17 cellular contexts compared by ENCODE assay signal in genomic region chr11:123924027-123924426, GRCh38.
A peak's percentile ranks its signal among the peaks of the same experiment; 100 is the strongest.
DNase-seq lines count a peak whose midpoint lies in the region; ATAC-seq and TF ChIP-seq lines count a peak whose summit lies in the region.
"Had no signal": no experiment of that assay in that cellular context is flagged by ENCODE, and none has a peak within 500 bp of the region (broad histone marks: within the 10 kb centered on the region; RNA-seq: fewer than 3 reads in every experiment).

No MANE protein-coding gene starts in this region.

- ATAC-seq in GM19395 (IDR thresholded peaks at IDR 0.05; ENCODE audit: unreplicated experiment): peak; percentile 61
- ATAC-seq: HCT116 had no signal

- peak; percentile 1 for DNase-seq in HS-5 (ENCODE audit: low read depth)
- peak; percentile 2 for DNase-seq in epithelial cell of esophagus (ENCODE audit: low read depth)
- no peak for DNase-seq in kidney tubule cell (ENCODE audit: low spot score)
- DNase-seq in iPS-NIHi11 (ENCODE audit: low spot score): no peak
- DNase-seq in stimulated activated CD4-positive, alpha-beta T cell treated with anti-CD3 and anti-CD28 coated beads, Interleukin-2, amount 100 ng/mL, for 48 hours: no peak
- no peak for DNase-seq in stimulated activated CD4-positive, alpha-beta T cell treated with anti-CD3 and anti-CD28 coated beads, Interleukin-4, amount 100 ng/mL, for 4 hours
- DNase-seq: CD4-positive, CD25-positive, alpha-beta regulatory T cell; IMR-90; MV-4-11; NCI-H1105 treated with DMSO at 0.1 percent for 48 hours; NCI-H2029 treated with DMSO at 0.1 percent for 48 hours; NCI-H226; NCI-H524; RPMI8226; SHP77 had no signal

- no peak for TF ChIP-seq CTCF in epithelial cell of esophagus (IDR thresholded peaks at IDR 0.05; ENCODE audit: insufficient read depth, low read depth, low read length, missing control alignments)

- H3K4me3 ChIP-seq in epithelial cell of esophagus (ENCODE audit: low read length): no peak overlapping the region

Comparison
In these comparisons a context has a peak if more than half of its experiments do, and no peak if none do; other contexts are left out.
1. DNase-seq: peak in HS-5 (single experiment) and epithelial cell of esophagus (single experiment); none in kidney tubule cell (single experiment), iPS-NIHi11 (single experiment), stimulated activated CD4-positive, alpha-beta T cell treated with anti-CD3 and anti-CD28 coated beads, Interleukin-2, amount 100 ng/mL, for 48 hours (0 of 2) and stimulated activated CD4-positive, alpha-beta T cell treated with anti-CD3 and anti-CD28 coated beads, Interleukin-4, amount 100 ng/mL, for 4 hours (0 of 2).